Comparison of ENCODE assay signal across 1 cellular context in the genomic region with DNA sequence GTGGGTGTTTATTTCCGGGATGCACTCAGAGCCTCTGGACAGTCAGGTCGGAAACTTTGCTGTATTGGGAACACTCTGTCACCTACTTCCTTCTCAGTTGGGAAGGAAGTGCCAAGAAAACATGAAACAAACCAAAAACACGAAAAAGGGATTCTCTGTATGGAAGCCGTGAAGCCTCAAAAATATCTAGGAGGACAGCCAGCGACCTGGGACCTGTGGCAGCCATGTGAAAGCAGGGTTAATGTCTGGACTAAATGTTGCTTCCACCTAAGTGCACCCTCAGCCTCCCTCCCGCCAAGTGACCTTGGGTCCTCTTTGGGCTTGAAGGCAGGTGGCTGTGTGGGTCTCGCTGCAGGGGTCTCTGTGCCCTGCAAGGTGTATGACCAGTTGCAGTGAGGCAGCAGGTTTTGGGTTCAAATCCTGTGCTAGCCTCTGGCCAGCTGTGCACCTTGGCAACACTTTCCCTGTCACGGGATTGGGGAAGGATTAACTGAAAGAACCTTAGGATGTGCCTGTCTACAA.
TF ChIP-seq lines count a peak whose summit lies in the region.

No MANE protein-coding gene starts in this region.

TF ChIP-seq in endothelial cell of umbilical vein, 7 proteins besides CTCF, POLR2A, EP300 and RAD21:
- TF ChIP-seq POLR2AphosphoS5 (IDR thresholded peaks at IDR 0.05; ENCODE audit: insufficient read depth, low read depth, low read length) (no peak), FOS (IDR thresholded peaks at IDR 0.05; ENCODE audit: borderline replicate concordance, insufficient read depth, low read length) (no peak), MYC (IDR thresholded peaks at IDR 0.05; ENCODE audit: low read depth, low read length) (no peak), GATA2 (IDR thresholded peaks at IDR 0.05; ENCODE audit: insufficient read depth, insufficient read length, low read depth, low read length) (no peak), JUN (IDR thresholded peaks at IDR 0.05; ENCODE audit: borderline replicate concordance, insufficient read depth, insufficient read length, low read depth) (no peak), EZH2 (IDR thresholded peaks at IDR 0.05; ENCODE audit: borderline replicate concordance, low read depth, low read length, severe bottlenecking) (no peak)
- TF ChIP-seq, protein P1, sequence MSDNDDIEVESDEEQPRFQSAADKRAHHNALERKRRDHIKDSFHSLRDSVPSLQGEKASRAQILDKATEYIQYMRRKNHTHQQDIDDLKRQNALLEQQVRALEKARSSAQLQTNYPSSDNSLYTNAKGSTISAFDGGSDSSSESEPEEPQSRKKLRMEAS (IDR thresholded peaks at IDR 0.05; ENCODE audit: insufficient read depth, insufficient read length): no peak
